1 cellular context compared by ENCODE assay signal in genomic region chrX:153609917-153610833, GRCh38.
A peak's percentile ranks its signal among the peaks of the same experiment; 100 is the strongest.
TF ChIP-seq lines count a peak whose summit lies in the region.

No MANE protein-coding gene starts in this region.

TF ChIP-seq in HepG2, 621 proteins besides CTCF, POLR2A, EP300 and RAD21 (continued from another document):
- TF ChIP-seq SOX5 (CRISPR knock-in tag; IDR thresholded peaks at IDR 0.05; ENCODE audit: borderline replicate concordance) (peak; percentile 36; the same call in 1 of the 2 replicates), ZNF18 (CRISPR knock-in tag; IDR thresholded peaks at IDR 0.05; ENCODE audit: insufficient replicate concordance) (no peak), ZSCAN21 (CRISPR knock-in tag; IDR thresholded peaks at IDR 0.05; ENCODE audit: borderline replicate concordance) (0 out of 2 replicates have a peak, but pooled peaks have one; percentile 30), HIVEP1 (CRISPR knock-in tag; IDR thresholded peaks at IDR 0.05) (no peak), ZMAT5 (CRISPR knock-in tag; IDR thresholded peaks at IDR 0.05; ENCODE audit: borderline replicate concordance, low read depth) (no peak), ZNF354B (CRISPR knock-in tag; IDR thresholded peaks at IDR 0.05) (no peak), ZNF12 (CRISPR knock-in tag; IDR thresholded peaks at IDR 0.05) (no peak)
TF ChIP-seq in HepG2: peak in this region for 105.
